ENCODE assay signal across 10 cellular contexts in genomic region chr19:6057651-6058365, GRCh38. TPM values are rescaled to one million over a fixed set of nuclear protein-coding genes. Genes with fewer than 3 reads are reported as not detected.
DNase-seq lines count a peak whose midpoint lies in the region; ATAC-seq and TF ChIP-seq lines count a peak whose summit lies in the region.
"Had no signal": no experiment of that assay in that cellular context is flagged by ENCODE, and none has a peak within 500 bp of the region (broad histone marks: within the 10 kb centered on the region; RNA-seq: fewer than 3 reads in every experiment).

No MANE protein-coding gene starts in this region.

- intact Hi-C loops in body of pancreas (cut with DNase I) (no loop called here), right lobe of liver (cut with DNase I) (no loop called here), spleen (cut with DNase I; ENCODE audit: low total_unique reads) (no loop called here)

- 83 to 91% methylated on average over 12 to 13 of the region's 13 CpGs for WGBS in body of pancreas, 2 donors
- 75% methylated on average over 5 of the region's 13 CpGs for WGBS in right lobe of liver (ENCODE audit: insufficient coverage, low coverage, low lambda C conversion rate, missing lambda C conversion rate)
- WGBS in spleen, 5 donors: 85 to 91% (median 87%) methylated on average over 13 of the region's 13 CpGs

- peak overlapping the region; percentile 20 to 86 (median 54) for H3K27ac ChIP-seq in body of pancreas
- H3K27ac ChIP-seq in right lobe of liver: peak overlapping the region; percentile 3 to 84 (median 67)
- peak overlapping the region; percentile 60 to 94 (median 87) for H3K27ac ChIP-seq in spleen

- ATAC-seq in body of pancreas (no peak), right lobe of liver (no peak), HG03442 (IDR thresholded peaks at IDR 0.05; ENCODE audit: unreplicated experiment) (no peak), HG03354 (IDR thresholded peaks at IDR 0.05; ENCODE audit: poor library complexity, severe bottlenecking, unreplicated experiment) (no peak)

- TF ChIP-seq POLR2A in body of pancreas (IDR thresholded peaks at IDR 0.05): peak in 1 of 3 donors; percentile 12
- no peak for TF ChIP-seq POLR2A in right lobe of liver (IDR thresholded peaks at IDR 0.05)
- TF ChIP-seq POLR2A in spleen (IDR thresholded peaks at IDR 0.05): no peak

- H3K36me3 Mint-ChIP-seq in HFFc6 (ENCODE audit: low read depth): no peaks in the 10 kb centered on the region

- H3K9me3 Mint-ChIP-seq in HFFc6: no peaks in the 10 kb centered on the region

- H3K4me1 ChIP-seq in body of pancreas: peaks cover 19% of the 10 kb centered on the region
- H3K4me1 ChIP-seq in right lobe of liver: peaks cover 0 to 19% (median 7%) of the 10 kb centered on the region in 4 donors
- H3K4me1 ChIP-seq in spleen: peaks cover 0 to 64% (median 40%) of the 10 kb centered on the region in 6 donors

- H3K4me3 ChIP-seq in body of pancreas (no peak overlapping the region), right lobe of liver (no peak overlapping the region), spleen (peak overlapping the region in 1 of 8 donors; percentile 47)

- H3K4me1 Mint-ChIP-seq in HFFc6 (ENCODE audit: low read depth): peaks cover 62% of the 10 kb centered on the region

- DNase-seq in HFFc6 (no peak), body of pancreas (no peak), right lobe of liver (peak in 1 of 3 donors; percentile 36), spleen (no peak), GF-D8 (lab: John Stamatoyannopoulos, UW) (no peak), NCI-H1048 (lab: John Stamatoyannopoulos, UW) (no peak)
- DNase-seq: activated CD4-positive, alpha-beta T cell treated with anti-CD3 and anti-CD28 coated beads, Interleukin-2, amount 50 U/mL, for 4 hours; cerebellar nuclear complex had no signal

- H3K27ac Mint-ChIP-seq in HFFc6: peak overlapping the region; percentile 100

- no peaks in the 10 kb centered on the region for H3K27me3 ChIP-seq in body of pancreas
- H3K27me3 ChIP-seq in right lobe of liver: no peaks in the 10 kb centered on the region
- peaks cover 0 to 8% (median 0%) of the 10 kb centered on the region in 7 donors for H3K27me3 ChIP-seq in spleen (replicated peaks in 1 of 7)

- TF ChIP-seq CTCF in HFFc6 (IDR thresholded peaks at IDR 0.05) (no peak; the same call in 1 of the 2 replicates), body of pancreas (IDR thresholded peaks at IDR 0.05) (no peak), right lobe of liver (IDR thresholded peaks at IDR 0.05) (no peak), spleen (IDR thresholded peaks at IDR 0.05 in 8 of 11, conservative IDR thresholded peaks at IDR 0.05 in 3 of 11) (no peak)

- H3K36me3 ChIP-seq in body of pancreas (replicated peaks in 1 of 2; ENCODE audit: insufficient read depth in 1 of 2, low read depth in 2 of 2): no peaks in the 10 kb centered on the region
- no peaks in the 10 kb centered on the region for H3K36me3 ChIP-seq in right lobe of liver
- H3K36me3 ChIP-seq in spleen: no peaks in the 10 kb centered on the region

- H3K27me3 Mint-ChIP-seq in HFFc6 (ENCODE audit: insufficient read depth): peaks cover 4% of the 10 kb centered on the region

- peak overlapping the region; percentile 85 for H3K4me3 Mint-ChIP-seq in HFFc6

- H3K9me3 ChIP-seq in body of pancreas: no peaks in the 10 kb centered on the region
- no peaks in the 10 kb centered on the region for H3K9me3 ChIP-seq in right lobe of liver
- H3K9me3 ChIP-seq in spleen: no peaks in the 10 kb centered on the region

RNA-seq across cellular contexts. Expression of gene RFX2, which starts 52.5 kb away (rescaled TPM):
- total RNA-seq in HFFc6 (2021; fragmentation: NEBNext Ultra II Directional; extraction: Animal tissue kit (Norgen Biotek cat#: 25700)): 1 to 10 TPM; 6.3 to 9.5 (median 6.9) TPM
- 10 to 100 TPM; 14.0 to 14.8 TPM for total RNA-seq in body of pancreas
- 1 to 10 TPM; 1.6 to 2.9 (median 1.9) TPM for total RNA-seq in right lobe of liver
- total RNA-seq in spleen: 10 to 100 TPM in 4 of 7 donors, 1 to 10 TPM in 3; 6.4 to 15.8 (median 11.1) TPM
- polyA plus RNA-seq in spleen: 1 to 10 TPM; 1.1 to 3.2 (median 2.8) TPM
